In the genomic region with DNA sequence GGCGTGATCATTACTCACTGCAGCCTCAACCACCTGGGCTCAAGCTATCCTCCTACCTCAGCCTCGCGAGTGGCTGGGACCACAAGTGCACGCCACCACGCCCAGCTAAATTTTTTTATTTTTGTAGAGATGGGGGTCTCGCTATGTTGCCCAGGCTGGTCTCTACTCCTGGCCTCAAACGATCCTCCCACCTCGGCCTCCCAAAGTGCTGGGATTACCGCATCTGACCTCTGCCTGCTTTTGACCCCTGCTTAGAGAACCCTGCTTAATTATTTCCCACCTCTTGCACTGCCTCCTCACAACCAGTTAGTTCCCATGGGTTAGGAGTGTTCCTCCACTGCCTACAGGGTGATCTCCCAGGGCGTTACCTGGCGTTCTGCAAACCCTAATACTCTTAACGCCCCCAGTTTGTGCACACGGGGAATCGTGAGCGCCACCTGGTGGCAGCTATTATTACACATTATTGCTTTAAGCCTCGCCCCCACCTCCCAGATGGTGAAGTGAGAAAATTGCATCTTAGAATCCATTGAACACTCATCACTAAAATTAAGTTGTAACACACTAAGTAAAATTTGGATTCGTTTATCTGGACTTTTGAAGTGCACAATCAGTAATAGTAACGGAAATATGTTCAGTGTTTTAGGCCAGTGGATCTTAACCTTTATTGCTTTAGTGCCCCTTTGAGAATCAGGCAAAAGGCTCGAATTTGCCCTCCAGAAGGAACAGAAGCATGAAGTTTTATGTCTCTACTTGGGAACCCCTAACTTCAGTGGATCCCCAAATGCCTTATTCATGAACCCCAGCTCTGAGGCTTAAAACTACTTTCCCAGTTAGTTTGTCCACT, we compare ENCODE assay signal across 1 cellular context.
TF ChIP-seq lines count a peak whose summit lies in the region.

No MANE protein-coding gene starts in this region.

TF ChIP-seq in HEK293, 187 proteins besides CTCF, POLR2A, EP300 and RAD21 (continued from another document):
- TF ChIP-seq TCF7L2 (IDR thresholded peaks at IDR 0.05; ENCODE audit: borderline replicate concordance, low read depth, low read length): no peak
- TF ChIP-seq ZNF654 (tag by site-specific recombination; IDR thresholded peaks at IDR 0.05; ENCODE audit: low read depth): peak; percentile 32
- TF ChIP-seq ZBTB6 (tag by site-specific recombination; IDR thresholded peaks at IDR 0.05): no peak
- no peak for TF ChIP-seq ZNF202 (tag by site-specific recombination; IDR thresholded peaks at IDR 0.05; ENCODE audit: borderline replicate concordance)
- no peak for TF ChIP-seq ZNF391 (tag by site-specific recombination; IDR thresholded peaks at IDR 0.05; ENCODE audit: borderline replicate concordance, low read depth)
- no peak for TF ChIP-seq RBAK (tag by site-specific recombination; IDR thresholded peaks at IDR 0.05)
